1 cellular context compared by ENCODE assay signal in the genomic region with DNA sequence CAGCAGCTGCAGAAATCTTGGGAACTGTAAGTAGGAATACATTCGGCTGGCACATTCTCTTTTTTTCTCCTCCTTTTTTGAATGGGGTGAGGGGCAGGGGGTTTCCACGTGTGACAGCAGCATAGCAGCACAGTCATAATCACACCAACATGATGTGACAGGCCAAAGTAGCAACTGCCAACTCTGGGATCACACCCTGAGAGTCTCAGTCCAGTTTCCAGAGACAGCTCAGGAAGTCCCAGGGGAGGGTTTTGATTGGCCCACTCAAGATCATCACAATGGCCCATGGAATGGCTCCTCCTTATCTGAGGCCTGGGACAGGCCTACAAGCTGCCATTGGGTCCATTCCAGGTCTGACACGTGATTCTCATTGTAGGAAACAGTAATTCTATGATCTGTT.
TF ChIP-seq lines count a peak whose summit lies in the region.

No MANE protein-coding gene starts in this region.

TF ChIP-seq in GM12878, 131 proteins besides CTCF, POLR2A, EP300 and RAD21 (continued from another document):
- peak; percentile 90 for TF ChIP-seq RELA (IDR thresholded peaks at IDR 0.05; ENCODE audit: borderline replicate concordance, partially characterized antibody)
- TF ChIP-seq CHD2 (IDR thresholded peaks at IDR 0.05; ENCODE audit: borderline replicate concordance, low read depth, low read length) = peak; percentile 63; the same call in 1 of the 2 replicates
- TF ChIP-seq JUNB (IDR thresholded peaks at IDR 0.05) = peak; percentile 57
- peak; percentile 39; the same call in 1 of the 2 replicates for TF ChIP-seq JUND (IDR thresholded peaks at IDR 0.05; ENCODE audit: low read depth, low read length)
- 0 out of 2 replicates have a peak, but pooled peaks have one; percentile 19 for TF ChIP-seq NFIC (IDR thresholded peaks at IDR 0.05; ENCODE audit: low read depth, low read length)
- peak; percentile 90 for TF ChIP-seq MEF2B (IDR thresholded peaks at IDR 0.05; ENCODE audit: partially characterized antibody, poor library complexity, severe bottlenecking)
- TF ChIP-seq, protein P1, sequence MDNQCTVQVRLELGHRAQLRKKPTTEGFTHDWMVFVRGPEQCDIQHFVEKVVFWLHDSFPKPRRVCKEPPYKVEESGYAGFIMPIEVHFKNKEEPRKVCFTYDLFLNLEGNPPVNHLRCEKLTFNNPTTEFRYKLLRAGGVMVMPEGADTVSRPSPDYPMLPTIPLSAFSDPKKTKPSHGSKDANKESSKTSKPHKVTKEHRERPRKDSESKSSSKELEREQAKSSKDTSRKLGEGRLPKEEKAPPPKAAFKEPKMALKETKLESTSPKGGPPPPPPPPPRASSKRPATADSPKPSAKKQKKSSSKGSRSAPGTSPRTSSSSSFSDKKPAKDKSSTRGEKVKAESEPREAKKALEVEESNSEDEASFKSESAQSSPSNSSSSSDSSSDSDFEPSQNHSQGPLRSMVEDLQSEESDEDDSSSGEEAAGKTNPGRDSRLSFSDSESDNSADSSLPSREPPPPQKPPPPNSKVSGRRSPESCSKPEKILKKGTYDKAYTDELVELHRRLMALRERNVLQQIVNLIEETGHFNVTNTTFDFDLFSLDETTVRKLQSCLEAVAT (IDR thresholded peaks at IDR 0.05) = 0 out of 2 replicates have a peak, but pooled peaks have one; percentile 69
- TF ChIP-seq ATF7 (IDR thresholded peaks at IDR 0.05; ENCODE audit: low read depth) = peak; percentile 47; the same call in 1 of the 2 replicates
- TF ChIP-seq SRF (IDR thresholded peaks at IDR 0.05; ENCODE audit: low read depth in 2 of 2, low read length in 2 of 2) = no peak
- TF ChIP-seq, protein P2, sequence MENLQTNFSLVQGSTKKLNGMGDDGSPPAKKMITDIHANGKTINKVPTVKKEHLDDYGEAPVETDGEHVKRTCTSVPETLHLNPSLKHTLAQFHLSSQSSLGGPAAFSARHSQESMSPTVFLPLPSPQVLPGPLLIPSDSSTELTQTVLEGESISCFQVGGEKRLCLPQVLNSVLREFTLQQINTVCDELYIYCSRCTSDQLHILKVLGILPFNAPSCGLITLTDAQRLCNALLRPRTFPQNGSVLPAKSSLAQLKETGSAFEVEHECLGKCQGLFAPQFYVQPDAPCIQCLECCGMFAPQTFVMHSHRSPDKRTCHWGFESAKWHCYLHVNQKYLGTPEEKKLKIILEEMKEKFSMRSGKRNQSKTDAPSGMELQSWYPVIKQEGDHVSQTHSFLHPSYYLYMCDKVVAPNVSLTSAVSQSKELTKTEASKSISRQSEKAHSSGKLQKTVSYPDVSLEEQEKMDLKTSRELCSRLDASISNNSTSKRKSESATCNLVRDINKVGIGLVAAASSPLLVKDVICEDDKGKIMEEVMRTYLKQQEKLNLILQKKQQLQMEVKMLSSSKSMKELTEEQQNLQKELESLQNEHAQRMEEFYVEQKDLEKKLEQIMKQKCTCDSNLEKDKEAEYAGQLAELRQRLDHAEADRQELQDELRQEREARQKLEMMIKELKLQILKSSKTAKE (IDR thresholded peaks at IDR 0.05; ENCODE audit: low read depth, poor library complexity, severe bottlenecking) = peak; percentile 47
- TF ChIP-seq CREB1 (IDR thresholded peaks at IDR 0.05; ENCODE audit: low read depth) = no peak
- no peak for TF ChIP-seq CHD4 (IDR thresholded peaks at IDR 0.05)
- no peak for TF ChIP-seq WRNIP1 (IDR thresholded peaks at IDR 0.05; ENCODE audit: borderline replicate concordance, low read depth, low read length)
- TF ChIP-seq, protein P3, sequence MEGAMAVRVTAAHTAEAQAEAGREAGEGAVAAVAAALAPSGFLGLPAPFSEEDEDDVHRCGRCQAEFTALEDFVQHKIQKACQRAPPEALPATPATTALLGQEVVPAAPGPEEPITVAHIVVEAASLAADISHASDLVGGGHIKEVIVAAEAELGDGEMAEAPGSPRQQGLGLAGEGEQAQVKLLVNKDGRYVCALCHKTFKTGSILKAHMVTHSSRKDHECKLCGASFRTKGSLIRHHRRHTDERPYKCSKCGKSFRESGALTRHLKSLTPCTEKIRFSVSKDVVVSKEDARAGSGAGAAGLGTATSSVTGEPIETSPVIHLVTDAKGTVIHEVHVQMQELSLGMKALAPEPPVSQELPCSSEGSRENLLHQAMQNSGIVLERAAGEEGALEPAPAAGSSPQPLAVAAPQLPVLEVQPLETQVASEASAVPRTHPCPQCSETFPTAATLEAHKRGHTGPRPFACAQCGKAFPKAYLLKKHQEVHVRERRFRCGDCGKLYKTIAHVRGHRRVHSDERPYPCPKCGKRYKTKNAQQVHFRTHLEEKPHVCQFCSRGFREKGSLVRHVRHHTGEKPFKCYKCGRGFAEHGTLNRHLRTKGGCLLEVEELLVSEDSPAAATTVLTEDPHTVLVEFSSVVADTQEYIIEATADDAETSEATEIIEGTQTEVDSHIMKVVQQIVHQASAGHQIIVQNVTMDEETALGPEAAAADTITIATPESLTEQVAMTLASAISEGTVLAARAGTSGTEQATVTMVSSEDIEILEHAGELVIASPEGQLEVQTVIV (IDR thresholded peaks at IDR 0.05; ENCODE audit: borderline replicate concordance, partially characterized antibody) = no peak
- 0 out of 2 replicates have a peak, but pooled peaks have one; percentile 38 for TF ChIP-seq EED (IDR thresholded peaks at IDR 0.05; ENCODE audit: low read depth)
- TF ChIP-seq TCF3 (IDR thresholded peaks at IDR 0.05; ENCODE audit: borderline replicate concordance, insufficient read depth, low read depth, low read length) = no peak
- TF ChIP-seq NR2F1 (conservative IDR thresholded peaks at IDR 0.05) = peak; percentile 72
- TF ChIP-seq TCF12 (IDR thresholded peaks at IDR 0.05; ENCODE audit: low read depth, low read length) = 0 out of 2 replicates have a peak, but pooled peaks have one; percentile 26
- TF ChIP-seq CHD1 (IDR thresholded peaks at IDR 0.05; ENCODE audit: low read depth, low read length) = no peak
- peak; percentile 37; the same call in 1 of the 2 replicates for TF ChIP-seq RAD51 (IDR thresholded peaks at IDR 0.05)
- no peak for TF ChIP-seq ZSCAN29 (IDR thresholded peaks at IDR 0.05)
- TF ChIP-seq MYB (IDR thresholded peaks at IDR 0.05; ENCODE audit: borderline replicate concordance, low read depth, low read length) = peak; percentile 61; the same call in 1 of the 2 replicates
- TF ChIP-seq, protein P4, sequence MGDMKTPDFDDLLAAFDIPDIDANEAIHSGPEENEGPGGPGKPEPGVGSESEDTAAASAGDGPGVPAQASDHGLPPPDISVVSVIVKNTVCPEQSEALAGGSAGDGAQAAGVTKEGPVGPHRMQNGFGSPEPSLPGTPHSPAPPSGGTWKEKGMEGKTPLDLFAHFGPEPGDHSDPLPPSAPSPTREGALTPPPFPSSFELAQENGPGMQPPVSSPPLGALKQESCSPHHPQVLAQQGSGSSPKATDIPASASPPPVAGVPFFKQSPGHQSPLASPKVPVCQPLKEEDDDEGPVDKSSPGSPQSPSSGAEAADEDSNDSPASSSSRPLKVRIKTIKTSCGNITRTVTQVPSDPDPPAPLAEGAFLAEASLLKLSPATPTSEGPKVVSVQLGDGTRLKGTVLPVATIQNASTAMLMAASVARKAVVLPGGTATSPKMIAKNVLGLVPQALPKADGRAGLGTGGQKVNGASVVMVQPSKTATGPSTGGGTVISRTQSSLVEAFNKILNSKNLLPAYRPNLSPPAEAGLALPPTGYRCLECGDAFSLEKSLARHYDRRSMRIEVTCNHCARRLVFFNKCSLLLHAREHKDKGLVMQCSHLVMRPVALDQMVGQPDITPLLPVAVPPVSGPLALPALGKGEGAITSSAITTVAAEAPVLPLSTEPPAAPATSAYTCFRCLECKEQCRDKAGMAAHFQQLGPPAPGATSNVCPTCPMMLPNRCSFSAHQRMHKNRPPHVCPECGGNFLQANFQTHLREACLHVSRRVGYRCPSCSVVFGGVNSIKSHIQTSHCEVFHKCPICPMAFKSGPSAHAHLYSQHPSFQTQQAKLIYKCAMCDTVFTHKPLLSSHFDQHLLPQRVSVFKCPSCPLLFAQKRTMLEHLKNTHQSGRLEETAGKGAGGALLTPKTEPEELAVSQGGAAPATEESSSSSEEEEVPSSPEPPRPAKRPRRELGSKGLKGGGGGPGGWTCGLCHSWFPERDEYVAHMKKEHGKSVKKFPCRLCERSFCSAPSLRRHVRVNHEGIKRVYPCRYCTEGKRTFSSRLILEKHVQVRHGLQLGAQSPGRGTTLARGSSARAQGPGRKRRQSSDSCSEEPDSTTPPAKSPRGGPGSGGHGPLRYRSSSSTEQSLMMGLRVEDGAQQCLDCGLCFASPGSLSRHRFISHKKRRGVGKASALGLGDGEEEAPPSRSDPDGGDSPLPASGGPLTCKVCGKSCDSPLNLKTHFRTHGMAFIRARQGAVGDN (IDR thresholded peaks at IDR 0.05) = peak; percentile 37; the same call in 1 of the 2 replicates
- no peak for TF ChIP-seq ZZZ3 (IDR thresholded peaks at IDR 0.05; ENCODE audit: control insufficient read depth, insufficient read length, low read depth)
